ENCODE assay signal across 10 cellular contexts in the genomic region with DNA sequence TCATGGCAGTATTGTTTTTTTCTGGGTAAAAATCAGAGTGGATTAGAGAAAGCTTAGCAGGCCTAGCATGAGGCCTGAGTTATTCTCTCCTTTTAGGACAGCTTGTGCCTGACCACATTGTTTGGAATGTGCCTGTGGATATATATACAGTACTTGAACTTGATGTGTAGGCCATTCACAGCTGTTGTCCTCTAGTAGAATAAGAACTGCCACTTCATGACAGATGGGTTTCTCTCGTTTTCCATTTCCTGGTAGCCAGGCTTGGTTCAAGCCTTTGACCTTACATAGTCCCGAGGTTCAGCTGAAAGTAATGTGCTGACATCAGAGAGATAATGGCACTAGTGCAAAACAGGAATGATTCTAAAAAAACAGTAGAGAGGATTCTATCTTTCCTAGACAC.
DNase-seq lines count a peak whose midpoint lies in the region; ATAC-seq and TF ChIP-seq lines count a peak whose summit lies in the region.
"Had no signal": no experiment of that assay in that cellular context is flagged by ENCODE, and none has a peak within 500 bp of the region (broad histone marks: within the 10 kb centered on the region; RNA-seq: fewer than 3 reads in every experiment).

No MANE protein-coding gene starts in this region.

- H3K4me3 ChIP-seq in SK-N-SH (ENCODE audit: low read depth in 2 of 2, low read length in 1 of 2) (no peak overlapping the region), stomach smooth muscle (ENCODE audit: low read length in 2 of 2) (no peak overlapping the region)

- no peaks in the 10 kb centered on the region for H3K9me3 ChIP-seq in SK-N-SH
- H3K9me3 ChIP-seq in stomach smooth muscle (ENCODE audit: control insufficient read depth in 2 of 2, low read length in 2 of 2) = no peaks in the 10 kb centered on the region

- no peaks in the 10 kb centered on the region for H3K79me2 ChIP-seq in SK-N-SH (ENCODE audit: insufficient read depth)

- no peak for TF ChIP-seq CTCF in SK-N-SH (IDR thresholded peaks at IDR 0.05)

- DNase-seq in NCI-H748 (lab: John Stamatoyannopoulos, UW; ENCODE audit: unreplicated experiment) = peak; percentile 44
- no peak for DNase-seq in NCI-H748 treated with DMSO at 0.1 percent for 48 hours (lab: John Stamatoyannopoulos, UW)
- DNase-seq in SK-N-SH = no peak
- no peak for DNase-seq in left ventricle myocardium superior
- no peak for DNase-seq in activated CD4-positive, alpha-beta T cell treated with anti-CD3 and anti-CD28 coated beads for 4 hours
- no peak for DNase-seq in caudate nucleus (lab: John Stamatoyannopoulos, UW)
- DNase-seq: Kasumi-1; stimulated activated naive CD8-positive, alpha-beta T cell treated with anti-CD3 and anti-CD28 coated beads, Interleukin-15, amount 100 ng/mL, for 72 hours had no signal

- ATAC-seq in left ventricle myocardium superior (peak; percentile 94), GM18861 (IDR thresholded peaks at IDR 0.05; ENCODE audit: unreplicated experiment) (no peak)
- ATAC-seq: stimulated activated naive CD8-positive, alpha-beta T cell treated with anti-CD3 and anti-CD28 coated beads, Interleukin-15, amount 100 ng/mL, for 72 hours had no signal

- H3K4me1 ChIP-seq in SK-N-SH (ENCODE audit: control insufficient read depth in 1 of 2, insufficient read depth in 2 of 2, low read depth in 1 of 2, low read length in 1 of 2) (peaks cover 0 to 30% of the 10 kb centered on the region in 2 experiments; a peak in 2 of 4 replicates), stomach smooth muscle (ENCODE audit: control insufficient read depth, insufficient read depth, low read length) (peaks cover 14% of the 10 kb centered on the region)

- H3K27me3 ChIP-seq in SK-N-SH (ENCODE audit: insufficient read depth) = no peaks in the 10 kb centered on the region
- H3K27me3 ChIP-seq in stomach smooth muscle (ENCODE audit: control insufficient read depth in 1 of 2, insufficient read depth in 2 of 2, low read length in 2 of 2) = no peaks in the 10 kb centered on the region

- TF ChIP-seq EP300 in SK-N-SH (IDR thresholded peaks at IDR 0.05; ENCODE audit: borderline replicate concordance in 1 of 2, low read depth in 1 of 2, low read length in 1 of 2) = no peak

- intact Hi-C loops in left ventricle myocardium superior (cut with micrococcal nuclease) = no loop called here

- POLR2A ChIA-PET in SK-N-SH (lab: Yijun Ruan, JAX) = no interaction called here

- no peak overlapping the region for H3K4me2 ChIP-seq in SK-N-SH

- H3F3A ChIP-seq in SK-N-SH (replicated peaks; ENCODE audit: insufficient read depth) = no peaks in the 10 kb centered on the region

- CTCF ChIA-PET in SK-N-SH (lab: Yijun Ruan, JAX) = interaction anchor here (1.1 to 2.6 kb wide), 6 partner anchors 11 to 626 kb away, joined by 3 to 12 read pairs (median 5); no protein-coding TSS in a partner anchor

- H3K27ac ChIP-seq in SK-N-SH (ENCODE audit: low read depth in 2 of 2, low read length in 1 of 2) (peak overlapping the region in 1 of 2 experiments; percentile 31; a peak in 1 of 4 replicates), stomach smooth muscle (ENCODE audit: low read length) (peak overlapping the region; percentile 53), caudate nucleus (ENCODE audit: low read depth, low read length) (no peak overlapping the region)

- no peaks in the 10 kb centered on the region for H4K20me1 ChIP-seq in SK-N-SH (ENCODE audit: insufficient read depth)

- WGBS in SK-N-SH (ENCODE audit: low lambda C conversion rate) = 33% methylated on average over 2 of the region's 2 CpGs

- TF ChIP-seq RAD21 in SK-N-SH (IDR thresholded peaks at IDR 0.05; ENCODE audit: low read length) = no peak

- H3K9ac ChIP-seq in SK-N-SH (no peak overlapping the region), stomach smooth muscle (ENCODE audit: low read length in 2 of 2) (no peak overlapping the region)

- H3K9me2 ChIP-seq in SK-N-SH = no peaks in the 10 kb centered on the region

- H2AFZ ChIP-seq in SK-N-SH (ENCODE audit: low read depth) = no peak overlapping the region

- H3K36me3 ChIP-seq in SK-N-SH (replicated peaks in 1 of 2; ENCODE audit: control insufficient read depth in 1 of 2, insufficient read depth in 2 of 2, low read length in 1 of 2) (no peaks in the 10 kb centered on the region), stomach smooth muscle (ENCODE audit: control insufficient read depth in 2 of 2, insufficient read depth in 2 of 2, low read length in 2 of 2) (no peaks in the 10 kb centered on the region)

TF ChIP-seq in SK-N-SH, 30 proteins besides CTCF, POLR2A, EP300 and RAD21:
- TF ChIP-seq, protein P1, sequence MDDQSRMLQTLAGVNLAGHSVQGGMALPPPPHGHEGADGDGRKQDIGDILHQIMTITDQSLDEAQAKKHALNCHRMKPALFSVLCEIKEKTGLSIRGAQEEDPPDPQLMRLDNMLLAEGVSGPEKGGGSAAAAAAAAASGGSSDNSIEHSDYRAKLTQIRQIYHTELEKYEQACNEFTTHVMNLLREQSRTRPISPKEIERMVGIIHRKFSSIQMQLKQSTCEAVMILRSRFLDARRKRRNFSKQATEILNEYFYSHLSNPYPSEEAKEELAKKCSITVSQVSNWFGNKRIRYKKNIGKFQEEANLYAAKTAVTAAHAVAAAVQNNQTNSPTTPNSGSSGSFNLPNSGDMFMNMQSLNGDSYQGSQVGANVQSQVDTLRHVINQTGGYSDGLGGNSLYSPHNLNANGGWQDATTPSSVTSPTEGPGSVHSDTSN (IDR thresholded peaks at IDR 0.05) = peak; percentile 69
- peak; percentile 24; the same call in 1 of the 2 replicates for TF ChIP-seq TCF12 (IDR thresholded peaks at IDR 0.05)
- no peak for TF ChIP-seq RXRA (IDR thresholded peaks at IDR 0.05; ENCODE audit: borderline replicate concordance, low read depth)
- TF ChIP-seq, protein P2, sequence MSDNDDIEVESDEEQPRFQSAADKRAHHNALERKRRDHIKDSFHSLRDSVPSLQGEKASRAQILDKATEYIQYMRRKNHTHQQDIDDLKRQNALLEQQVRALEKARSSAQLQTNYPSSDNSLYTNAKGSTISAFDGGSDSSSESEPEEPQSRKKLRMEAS (IDR thresholded peaks at IDR 0.05; ENCODE audit: low read depth) = no peak
